In genomic region chr1:19504796-19505693, GRCh38 we compare ENCODE assay signal across 9 cellular contexts. TPM values are rescaled to one million over a fixed set of nuclear protein-coding genes. Genes with fewer than 3 reads are reported as not detected.
DNase-seq lines count a peak whose midpoint lies in the region; ATAC-seq and TF ChIP-seq lines count a peak whose summit lies in the region.
"Had no signal": no experiment of that assay in that cellular context is flagged by ENCODE, and none has a peak within 500 bp of the region (broad histone marks: within the 10 kb centered on the region; RNA-seq: fewer than 3 reads in every experiment).

No MANE protein-coding gene starts in this region.

- no peaks in the 10 kb centered on the region for H3K9me3 ChIP-seq in Peyer's patch

- peak; percentile 90 for ATAC-seq in sciatic nerve
- ATAC-seq: activated CD8-positive, alpha-beta T cell treated with anti-CD3 and anti-CD28 coated beads, Interleukin-2, amount 10 ng/mL, durations not matched to agents 7 days and 5 days had no signal

- no peaks in the 10 kb centered on the region for H3K27me3 ChIP-seq in Peyer's patch

- H3K4me3 ChIP-seq in Peyer's patch (no peak overlapping the region), foreskin fibroblast (ENCODE audit: low read depth in 1 of 2, low read length in 2 of 2) (peak overlapping the region; percentile 9 to 37)

- H3K27ac ChIP-seq in Peyer's patch = peak overlapping the region; percentile 59 to 76 (median 73)

- H3K36me3 ChIP-seq in Peyer's patch = no peaks in the 10 kb centered on the region

- peaks cover 0 to 26% (median 12%) of the 10 kb centered on the region in 4 donors for H3K4me1 ChIP-seq in Peyer's patch

- TF ChIP-seq CTCF in Peyer's patch (IDR thresholded peaks at IDR 0.05) = no peak
- no peak for TF ChIP-seq CTCF in foreskin fibroblast (IDR thresholded peaks at IDR 0.05; ENCODE audit: low read depth, low read length)
- TF ChIP-seq CTCF in GM10266 (IDR thresholded peaks at IDR 0.05; ENCODE audit: control insufficient read depth, insufficient read depth, low read depth, missing control alignments) = no peak

- intact Hi-C loops in sciatic nerve (cut with DNase I) = no loop called here

- DNase-seq in DMS53 (lab: John Stamatoyannopoulos, UW) = peak; percentile 96
- DNase-seq in Peyer's patch = no peak
- peak; percentile 71 to 76 for DNase-seq in foreskin fibroblast
- no peak for DNase-seq in sciatic nerve (ENCODE audit: low spot score)
- no peak for DNase-seq in activated effector memory CD4-positive, alpha-beta T cell treated with Interleukin-2 at 50 U/mL for 16 hours
- no peak for DNase-seq in GM10266 (ENCODE audit: extremely low spot score)
- DNase-seq in anterior cingulate cortex (lab: John Stamatoyannopoulos, UW) = no peak
- no peak for DNase-seq in activated CD4-positive, alpha-beta T cell treated with anti-CD3 and anti-CD28 coated beads for 48 hours
- DNase-seq: activated CD8-positive, alpha-beta T cell treated with anti-CD3 and anti-CD28 coated beads, Interleukin-2, amount 10 ng/mL, durations not matched to agents 7 days and 5 days had no signal

- no peak for TF ChIP-seq POLR2A in Peyer's patch (IDR thresholded peaks at IDR 0.05)

RNA-seq across cellular contexts. Expression of gene CAPZB, which starts 19.7 kb away (rescaled TPM):
- total RNA-seq in Peyer's patch (100 to 1,000 TPM; 107 to 210 (median 119) TPM), sciatic nerve (198 TPM)

Comparison
In these comparisons a context has a peak if more than half of its experiments do, and no peak if none do; other contexts are left out.
1. DNase-seq: peak in DMS53 (single experiment) and foreskin fibroblast (2 of 2); none in Peyer's patch (0 of 3), sciatic nerve (single experiment), activated effector memory CD4-positive, alpha-beta T cell treated with Interleukin-2 at 50 U/mL for 16 hours (single experiment), GM10266 (single experiment), anterior cingulate cortex (0 of 58) and activated CD4-positive, alpha-beta T cell treated with anti-CD3 and anti-CD28 coated beads for 48 hours (single experiment).
2. H3K4me3 ChIP-seq: peak in foreskin fibroblast (2 of 2); none in Peyer's patch (0 of 4).